In genomic region chr12:121267822-121268221, GRCh38 we compare ENCODE assay signal across 1 cellular context.
TF ChIP-seq lines count a peak whose summit lies in the region.

No MANE protein-coding gene starts in this region.

TF ChIP-seq in K562, 482 proteins besides CTCF, POLR2A, EP300 and RAD21 (continued from another document):
- no peak for TF ChIP-seq ZNF174 (CRISPR knock-in tag; IDR thresholded peaks at IDR 0.05)
- TF ChIP-seq PTBP1 (IDR thresholded peaks at IDR 0.05; ENCODE audit: low read depth, low read length), result no peak
- TF ChIP-seq ERF (CRISPR knock-in tag; IDR thresholded peaks at IDR 0.05), result no peak
- TF ChIP-seq ZNF197 (CRISPR knock-in tag; IDR thresholded peaks at IDR 0.05; ENCODE audit: low read depth), result no peak
- no peak for TF ChIP-seq TARDBP (IDR thresholded peaks at IDR 0.05)
- 0 out of 2 replicates have a peak, but pooled peaks have one; percentile 28 for TF ChIP-seq ADNP (tag; IDR thresholded peaks at IDR 0.05)
- no peak for TF ChIP-seq KAT7 (CRISPR knock-in tag; IDR thresholded peaks at IDR 0.05; ENCODE audit: borderline replicate concordance)
- TF ChIP-seq ZNF133 (CRISPR knock-in tag; IDR thresholded peaks at IDR 0.05), result no peak
- TF ChIP-seq ZNF146 (CRISPR knock-in tag; IDR thresholded peaks at IDR 0.05; ENCODE audit: unreplicated experiment), result peak; percentile 64
- TF ChIP-seq FOXP1 (CRISPR knock-in tag; IDR thresholded peaks at IDR 0.05), result no peak
